ENCODE assay signal across 36 cellular contexts in genomic region chr1:80922906-80923305, GRCh38.
"Had no signal": no experiment of that assay in that cellular context is flagged by ENCODE, and none has a peak within 500 bp of the region (broad histone marks: within the 10 kb centered on the region; RNA-seq: fewer than 3 reads in every experiment).

No MANE protein-coding gene starts in this region.

- H3K4me3 ChIP-seq: adrenal gland, ascending aorta, body of pancreas, cardiac muscle cell, colonic mucosa had no signal

- H3K4me1 Mint-ChIP-seq: activated naive CD4-positive, alpha-beta T cell treated with anti-CD3 and anti-CD28 coated beads, Interleukin-2, amount 10 ng/mL, durations not matched to agents 7 days and 5 days; activated naive CD4-positive, alpha-beta T cell treated with anti-CD3 and anti-CD28 coated beads, Interleukin-2, amount 50 U/mL, for 24 hours; activated naive CD8-positive, alpha-beta T cell treated with anti-CD3 and anti-CD28 coated beads for 36 hours; activated naive CD8-positive, alpha-beta T cell treated with anti-CD3 and anti-CD28 coated beads, Interleukin-2, amount 10 ng/mL, durations not matched to agents 7 days and 5 days; activated naive CD8-positive, alpha-beta T cell treated with anti-CD3 and anti-CD28 coated beads, Interleukin-2, amount 50 U/mL, for 24 hours; activated T-helper 17 cell treated with anti-CD3 and anti-CD28 coated beads, Interleukin-2, amount 50 U/mL, for 72 hours; central memory CD8-positive, alpha-beta T cell had no signal

- H3K9me3 ChIP-seq: adrenal gland, ascending aorta, body of pancreas, colonic mucosa had no signal

- H3K9me3 Mint-ChIP-seq: activated naive CD8-positive, alpha-beta T cell treated with anti-CD3 and anti-CD28 coated beads for 36 hours had no signal

- H3K27ac Mint-ChIP-seq: activated naive CD4-positive, alpha-beta T cell treated with anti-CD3 and anti-CD28 coated beads for 36 hours; activated naive CD4-positive, alpha-beta T cell treated with anti-CD3 and anti-CD28 coated beads, Interleukin-2, amount 10 ng/mL, durations not matched to agents 7 days and 5 days; activated naive CD4-positive, alpha-beta T cell treated with anti-CD3 and anti-CD28 coated beads, Interleukin-2, amount 50 U/mL, for 24 hours; activated naive CD4-positive, alpha-beta T cell treated with anti-CD3 and anti-CD28 coated beads, Interleukin-2, amount 50 U/mL, for 72 hours; activated naive CD8-positive, alpha-beta T cell; activated naive CD8-positive, alpha-beta T cell treated with anti-CD3 and anti-CD28 coated beads for 36 hours; activated naive CD8-positive, alpha-beta T cell treated with anti-CD3 and anti-CD28 coated beads, Interleukin-2, amount 10 ng/mL, durations not matched to agents 7 days and 5 days; activated naive CD8-positive, alpha-beta T cell treated with anti-CD3 and anti-CD28 coated beads, Interleukin-2, amount 50 U/mL, for 24 hours; activated T-cell treated with anti-CD3 and anti-CD28 coated beads, Interleukin-2, amount 50 U/mL, for 24 hours; activated T-cell treated with anti-CD3 and anti-CD28 coated beads, Interleukin-2, amount 50 U/mL, for 72 hours; activated T-helper 1 cell treated with anti-CD3 and anti-CD28 coated beads, Interleukin-12 subunit alpha, Interleukin-12 subunit beta, Interleukin-2, Interleukin-4 antibody, amounts not matched to agents 30 ng/mL and 10 ng/mL and 1 ng/mL, durations not matched to agents 14 hours and 24 hours and 36 hours; activated T-helper 17 cell treated with anti-CD3 and anti-CD28 coated beads, Interleukin-2, amount 50 U/mL, for 72 hours; activated T-helper 2 cell treated with anti-CD3 and anti-CD28 coated beads, Interferon-gamma antibody, Interleukin-2, Interleukin-4, amounts not matched to agents 10 μg/mL and 5 μg/mL and 100 μg/mL, durations not matched to agents 14 hours and 24 hours and 36 hours; brain had no signal

- H3K27me3 ChIP-seq: adrenal gland, ascending aorta, body of pancreas, brain microvascular endothelial cell, cardiac muscle cell, colonic mucosa had no signal

- H3K36me3 ChIP-seq: adrenal gland, ascending aorta, brain microvascular endothelial cell, cardiac muscle cell, colonic mucosa had no signal

- H3K4me3 Mint-ChIP-seq: activated naive CD4-positive, alpha-beta T cell treated with anti-CD3 and anti-CD28 coated beads for 36 hours; activated naive CD4-positive, alpha-beta T cell treated with anti-CD3 and anti-CD28 coated beads, Interleukin-2, amount 10 ng/mL, durations not matched to agents 7 days and 5 days; activated naive CD4-positive, alpha-beta T cell treated with anti-CD3 and anti-CD28 coated beads, Interleukin-2, amount 50 U/mL, for 24 hours; activated naive CD8-positive, alpha-beta T cell; activated naive CD8-positive, alpha-beta T cell treated with anti-CD3 and anti-CD28 coated beads for 36 hours; activated naive CD8-positive, alpha-beta T cell treated with anti-CD3 and anti-CD28 coated beads, Interleukin-2, amount 10 ng/mL, durations not matched to agents 7 days and 5 days; activated naive CD8-positive, alpha-beta T cell treated with anti-CD3 and anti-CD28 coated beads, Interleukin-2, amount 50 U/mL, for 24 hours; activated T-cell treated with anti-CD3 and anti-CD28 coated beads, Interleukin-2, amount 50 U/mL, for 24 hours; activated T-cell treated with anti-CD3 and anti-CD28 coated beads, Interleukin-2, amount 50 U/mL, for 4 hours; activated T-cell treated with anti-CD3 and anti-CD28 coated beads, Interleukin-2, amount 50 U/mL, for 72 hours; activated T-helper 1 cell treated with anti-CD3 and anti-CD28 coated beads, Interleukin-12 subunit alpha, Interleukin-12 subunit beta, Interleukin-2, Interleukin-4 antibody, amounts not matched to agents 30 ng/mL and 10 ng/mL and 1 ng/mL, durations not matched to agents 14 hours and 24 hours and 36 hours; activated T-helper 17 cell treated with anti-CD3 and anti-CD28 coated beads, Interleukin-2, amount 50 U/mL, for 72 hours; brain; central memory CD8-positive, alpha-beta T cell had no signal

- H3K27ac ChIP-seq: adrenal gland, ascending aorta, body of pancreas, brain microvascular endothelial cell, cardiac muscle cell, colonic mucosa had no signal

- ATAC-seq: activated naive CD4-positive, alpha-beta T cell treated with anti-CD3 and anti-CD28 coated beads, Interleukin-2, amount 50 U/mL, for 72 hours; activated naive CD8-positive, alpha-beta T cell treated with anti-CD3 and anti-CD28 coated beads, Interleukin-2, amount 50 U/mL, for 24 hours; activated T-cell treated with anti-CD3 and anti-CD28 coated beads, Interleukin-2, amount 50 U/mL, for 4 hours; activated T-cell treated with anti-CD3 and anti-CD28 coated beads, Interleukin-2, amount 50 U/mL, for 72 hours; activated T-helper 17 cell treated with anti-CD3 and anti-CD28 coated beads, Interleukin-2, amount 50 U/mL, for 72 hours; body of pancreas had no signal

- DNase-seq: activated effector memory CD4-positive, alpha-beta T cell treated with anti-CD3 and anti-CD28 coated beads, Interleukin-2, amount 50 U/mL, for 16 hours; activated effector memory CD4-positive, alpha-beta T cell treated with Interleukin-2 at 50 U/mL for 16 hours; activated gamma-delta T cell; activated gamma-delta T cell treated with Interleukin-2 at 50 U/mL for 16 hours; activated naive CD4-positive, alpha-beta T cell; activated naive CD4-positive, alpha-beta T cell treated with anti-CD3 and anti-CD28 coated beads for 36 hours; activated naive CD4-positive, alpha-beta T cell treated with anti-CD3 and anti-CD28 coated beads, Interleukin-2, amount 10 ng/mL, durations not matched to agents 7 days and 5 days; activated naive CD4-positive, alpha-beta T cell treated with anti-CD3 and anti-CD28 coated beads, Interleukin-2, amount 50 U/mL, for 16 hours; activated naive CD4-positive, alpha-beta T cell treated with Interleukin-2 at 50 U/mL for 16 hours; activated naive CD8-positive, alpha-beta T cell treated with anti-CD3 and anti-CD28 coated beads for 36 hours; activated naive CD8-positive, alpha-beta T cell treated with anti-CD3 and anti-CD28 coated beads, Interleukin-2, amount 10 ng/mL, durations not matched to agents 7 days and 5 days; activated naive CD8-positive, alpha-beta T cell treated with anti-CD3 and anti-CD28 coated beads, Interleukin-2, amount 50 U/mL, for 24 hours; activated T-cell treated with anti-CD3 and anti-CD28 coated beads, Interleukin-2, amount 50 U/mL, for 24 hours; activated T-cell treated with anti-CD3 and anti-CD28 coated beads, Interleukin-2, amount 50 U/mL, for 4 hours; activated T-cell treated with anti-CD3 and anti-CD28 coated beads, Interleukin-2, amount 50 U/mL, for 48 hours; activated T-cell treated with anti-CD3 and anti-CD28 coated beads, Interleukin-2, amount 50 U/mL, for 72 hours; adrenal gland; amniotic stem cell; amygdala; aorta; body of pancreas; brain microvascular endothelial cell; caudate nucleus; central memory CD4-positive, alpha-beta T cell; cerebellar nuclear complex; colonic mucosa had no signal

- H3K27me3 Mint-ChIP-seq: activated naive CD4-positive, alpha-beta T cell treated with anti-CD3 and anti-CD28 coated beads, Interleukin-2, amount 10 ng/mL, durations not matched to agents 7 days and 5 days; activated naive CD4-positive, alpha-beta T cell treated with anti-CD3 and anti-CD28 coated beads, Interleukin-2, amount 50 U/mL, for 24 hours; activated naive CD8-positive, alpha-beta T cell; activated naive CD8-positive, alpha-beta T cell treated with anti-CD3 and anti-CD28 coated beads for 36 hours; activated naive CD8-positive, alpha-beta T cell treated with anti-CD3 and anti-CD28 coated beads, Interleukin-2, amount 10 ng/mL, durations not matched to agents 7 days and 5 days; activated naive CD8-positive, alpha-beta T cell treated with anti-CD3 and anti-CD28 coated beads, Interleukin-2, amount 50 U/mL, for 24 hours; activated T-cell treated with anti-CD3 and anti-CD28 coated beads, Interleukin-2, amount 50 U/mL, for 24 hours; activated T-helper 17 cell treated with anti-CD3 and anti-CD28 coated beads, Interleukin-2, amount 50 U/mL, for 72 hours; brain; central memory CD8-positive, alpha-beta T cell had no signal

- H3K4me1 ChIP-seq: ascending aorta, body of pancreas, colonic mucosa had no signal

- H3K36me3 Mint-ChIP-seq: activated naive CD4-positive, alpha-beta T cell treated with anti-CD3 and anti-CD28 coated beads, Interleukin-2, amount 10 ng/mL, durations not matched to agents 7 days and 5 days; activated naive CD4-positive, alpha-beta T cell treated with anti-CD3 and anti-CD28 coated beads, Interleukin-2, amount 50 U/mL, for 24 hours; activated naive CD8-positive, alpha-beta T cell; activated naive CD8-positive, alpha-beta T cell treated with anti-CD3 and anti-CD28 coated beads for 36 hours; activated naive CD8-positive, alpha-beta T cell treated with anti-CD3 and anti-CD28 coated beads, Interleukin-2, amount 10 ng/mL, durations not matched to agents 7 days and 5 days; brain had no signal
